Comparison of ENCODE assay signal across 14 cellular contexts in the genomic region with DNA sequence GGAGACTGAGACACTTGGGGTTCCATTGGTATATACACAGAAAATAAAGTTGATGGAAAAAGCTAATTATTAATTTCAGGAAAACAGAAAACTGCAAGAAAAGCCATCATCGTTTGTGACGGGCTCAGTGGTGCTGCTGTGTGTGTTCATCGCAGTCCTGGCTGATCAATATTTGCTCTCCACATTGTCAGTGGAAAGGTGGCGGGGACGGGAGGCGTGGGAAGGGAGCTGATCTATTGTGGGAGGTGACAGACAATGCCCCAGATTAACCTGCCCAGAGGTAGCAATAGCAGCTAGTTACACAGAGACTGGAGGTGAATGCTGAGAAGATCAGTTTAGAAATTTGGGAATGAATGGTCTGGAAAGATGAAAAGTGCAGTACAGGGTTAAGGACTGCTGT. TPM values are rescaled to one million over a fixed set of nuclear protein-coding genes. Genes with fewer than 3 reads are reported as not detected.
A peak's percentile ranks its signal among the peaks of the same experiment; 100 is the strongest.
DNase-seq lines count a peak whose midpoint lies in the region; ATAC-seq and TF ChIP-seq lines count a peak whose summit lies in the region.
"Had no signal": no experiment of that assay in that cellular context is flagged by ENCODE, and none has a peak within 500 bp of the region (broad histone marks: within the 10 kb centered on the region; RNA-seq: fewer than 3 reads in every experiment).

No MANE protein-coding gene starts in this region.

- H3K36me3 Mint-ChIP-seq in dendritic cell treated with granulocyte-macrophage colony-stimulating factor and Interleukin-4, amounts not matched to agents 40 ng/mL and 50 ng/mL, for 4 days (ENCODE audit: low read depth): no peaks in the 10 kb centered on the region
- no peaks in the 10 kb centered on the region for H3K36me3 Mint-ChIP-seq in osteocyte (ENCODE audit: unreplicated experiment)

- H3K4me1 Mint-ChIP-seq in dendritic cell treated with granulocyte-macrophage colony-stimulating factor and Interleukin-4, amounts not matched to agents 40 ng/mL and 50 ng/mL, for 4 days (ENCODE audit: low read depth): peaks cover 75% of the 10 kb centered on the region
- H3K4me1 Mint-ChIP-seq in osteocyte (ENCODE audit: unreplicated experiment): no peaks in the 10 kb centered on the region

- intact Hi-C loops in cardiac septum (cut with DNase I): no loop called here
- intact Hi-C loops in left cardiac atrium (cut with DNase I): no loop called here
- intact Hi-C loops in dendritic cell treated with granulocyte-macrophage colony-stimulating factor and Interleukin-4, amounts not matched to agents 40 ng/mL and 50 ng/mL, for 4 days (cut with micrococcal nuclease): no loop called here

- H3K9me3 Mint-ChIP-seq in dendritic cell treated with granulocyte-macrophage colony-stimulating factor and Interleukin-4, amounts not matched to agents 40 ng/mL and 50 ng/mL, for 4 days: peaks cover 11% of the 10 kb centered on the region
- no peaks in the 10 kb centered on the region for H3K9me3 Mint-ChIP-seq in osteocyte (ENCODE audit: unreplicated experiment)

- DNase-seq in cardiac septum (ENCODE audit: low spot score) (peak; percentile 33), left cardiac atrium (no peak), osteocyte (ENCODE audit: extremely low spot score, unreplicated experiment) (peak; percentile 68)
- no peak for DNase-seq in activated T-cell treated with anti-CD3 and anti-CD28 coated beads, Interleukin-2, amount 50 U/mL, for 48 hours
- DNase-seq: DMS79, IMR-90, NCI-H1105, NCI-H1694, NCI-H2081 treated with DMSO at 0.1 percent for 48 hours, NCI-H446, SHP77 treated with DMSO at 0.1 percent for 48 hours had no signal

- H3K27ac Mint-ChIP-seq in dendritic cell treated with granulocyte-macrophage colony-stimulating factor and Interleukin-4, amounts not matched to agents 40 ng/mL and 50 ng/mL, for 4 days: peak overlapping the region; percentile 96
- no peak overlapping the region for H3K27ac Mint-ChIP-seq in osteocyte (ENCODE audit: unreplicated experiment)

- no peak overlapping the region for H3K4me3 Mint-ChIP-seq in dendritic cell treated with granulocyte-macrophage colony-stimulating factor and Interleukin-4, amounts not matched to agents 40 ng/mL and 50 ng/mL, for 4 days
- no peak overlapping the region for H3K4me3 Mint-ChIP-seq in osteocyte (ENCODE audit: unreplicated experiment)

- no peak for TF ChIP-seq CTCF in osteocyte (IDR thresholded peaks at IDR 0.05)

- peaks cover 35% of the 10 kb centered on the region for H3K27me3 Mint-ChIP-seq in dendritic cell treated with granulocyte-macrophage colony-stimulating factor and Interleukin-4, amounts not matched to agents 40 ng/mL and 50 ng/mL, for 4 days
- H3K27me3 Mint-ChIP-seq in osteocyte (ENCODE audit: unreplicated experiment): peaks cover 43% of the 10 kb centered on the region

- ATAC-seq in left cardiac atrium (no peak), HG03521 (IDR thresholded peaks at IDR 0.05; ENCODE audit: unreplicated experiment) (no peak), HG03520 (IDR thresholded peaks at IDR 0.05; ENCODE audit: unreplicated experiment) (no peak)

RNA-seq across cellular contexts. Expression of a gene that starts 50.0 kb away (rescaled TPM):
- total RNA-seq in cardiac septum (10.8 TPM), left cardiac atrium (10 to 100 TPM in 1 of 2 donors, 1 to 10 TPM in 1; 9.7 to 11.7 TPM), osteocyte (23.1 and 23.2 TPM in 2 replicates)

Comparison
In these comparisons a context has a peak if more than half of its experiments do, and no peak if none do; other contexts are left out.
1. DNase-seq: peak in cardiac septum (single experiment) and osteocyte (single experiment); none in left cardiac atrium (single experiment) and activated T-cell treated with anti-CD3 and anti-CD28 coated beads, Interleukin-2, amount 50 U/mL, for 48 hours (0 of 2).